In the genomic region with DNA sequence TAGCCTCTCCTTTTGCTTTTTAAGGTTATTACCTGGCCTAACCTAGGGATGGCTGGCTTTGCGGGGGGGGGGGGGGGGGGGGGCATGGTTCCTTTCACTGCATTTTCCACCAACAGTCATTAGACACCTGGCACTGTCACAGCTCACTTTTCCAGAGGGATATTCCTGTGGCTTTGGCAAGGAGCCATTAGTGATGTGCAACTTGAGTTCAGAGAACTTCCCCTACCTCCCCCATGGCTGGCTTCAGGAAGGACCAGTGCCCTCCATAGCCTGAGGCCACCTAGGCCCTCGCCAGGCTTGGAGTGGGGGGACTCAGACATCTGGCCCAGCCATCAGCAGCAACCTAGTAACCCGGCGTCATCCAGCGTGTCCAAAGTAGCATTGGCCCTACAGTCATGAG, we compare ENCODE assay signal across 16 cellular contexts.
DNase-seq lines count a peak whose midpoint lies in the region.
"Had no signal": no experiment of that assay in that cellular context is flagged by ENCODE, and none has a peak within 500 bp of the region (broad histone marks: within the 10 kb centered on the region; RNA-seq: fewer than 3 reads in every experiment).

No MANE protein-coding gene starts in this region.

- H3K9me3 Mint-ChIP-seq in activated CD4-positive, alpha-beta memory T cell treated with anti-CD3 and anti-CD28 coated beads, Interleukin-2, amount 10 ng/mL, durations not matched to agents 7 days and 5 days: peaks cover 21% of the 10 kb centered on the region

- POLR2A ChIA-PET in activated CD4-positive, alpha-beta memory T cell treated with anti-CD3 and anti-CD28 coated beads, Interleukin-2, amount 10 ng/mL, durations not matched to agents 7 days and 5 days (lab: Charles Lee): no interaction called here

- CTCF ChIA-PET in activated CD4-positive, alpha-beta memory T cell treated with anti-CD3 and anti-CD28 coated beads, Interleukin-2, amount 10 ng/mL, durations not matched to agents 7 days and 5 days (lab: Charles Lee): no interaction called here

- H3K36me3 Mint-ChIP-seq in activated CD4-positive, alpha-beta memory T cell treated with anti-CD3 and anti-CD28 coated beads, Interleukin-2, amount 10 ng/mL, durations not matched to agents 7 days and 5 days (ENCODE audit: low read depth): peaks cover 57% of the 10 kb centered on the region

- no peaks in the 10 kb centered on the region for H3K27me3 Mint-ChIP-seq in activated CD4-positive, alpha-beta memory T cell treated with anti-CD3 and anti-CD28 coated beads, Interleukin-2, amount 10 ng/mL, durations not matched to agents 7 days and 5 days
- H3K27me3 Mint-ChIP-seq: CD8-positive, alpha-beta memory T cell had no signal

- no peak overlapping the region for H3K4me3 Mint-ChIP-seq in activated CD4-positive, alpha-beta memory T cell treated with anti-CD3 and anti-CD28 coated beads, Interleukin-2, amount 10 ng/mL, durations not matched to agents 7 days and 5 days
- H3K4me3 Mint-ChIP-seq: CD8-positive, alpha-beta memory T cell; H9; T-helper 1 cell treated with Interleukin-12 subunit alpha and Interleukin-12 subunit beta and Interleukin-4 antibody, amounts not matched to agents 30 μg/mL and 1 μg/mL, for 36 hours had no signal

- H3K27ac Mint-ChIP-seq in activated CD4-positive, alpha-beta memory T cell treated with anti-CD3 and anti-CD28 coated beads, Interleukin-2, amount 10 ng/mL, durations not matched to agents 7 days and 5 days: no peak overlapping the region
- H3K27ac Mint-ChIP-seq: H9; T-helper 1 cell treated with Interleukin-12 subunit alpha and Interleukin-12 subunit beta and Interleukin-4 antibody, amounts not matched to agents 30 μg/mL and 1 μg/mL, for 36 hours had no signal

- peaks cover 26% of the 10 kb centered on the region for H3K4me1 Mint-ChIP-seq in activated CD4-positive, alpha-beta memory T cell treated with anti-CD3 and anti-CD28 coated beads, Interleukin-2, amount 10 ng/mL, durations not matched to agents 7 days and 5 days

- DNase-seq in A172 (ENCODE audit: low spot score): peak; percentile 19
- DNase-seq in DMS79 treated with DMSO at 0.1 percent for 48 hours (lab: John Stamatoyannopoulos, UW): peak; percentile 23
- peak; percentile 31 for DNase-seq in NCI-H2171 (lab: John Stamatoyannopoulos, UW)
- peak; percentile 12 for DNase-seq in SW480 (ENCODE audit: low spot score)
- no peak for DNase-seq in GF-D8 (lab: John Stamatoyannopoulos, UW)
- no peak for DNase-seq in hippocampal formation (lab: John Stamatoyannopoulos, UW)
- DNase-seq in activated CD4-positive, alpha-beta memory T cell treated with anti-CD3 and anti-CD28 coated beads, Interleukin-2, amount 10 ng/mL, durations not matched to agents 7 days and 5 days: no peak
- DNase-seq: CD8-positive, alpha-beta memory T cell; H9; Kasumi-1; MM.1S; NCI-H1092; NCI-H510A; NCI-H774; PC-3 had no signal

Comparison
In these comparisons a context has a peak if more than half of its experiments do, and no peak if none do; other contexts are left out.
1. DNase-seq: peak in A172 (single experiment), DMS79 treated with DMSO at 0.1 percent for 48 hours (single experiment), NCI-H2171 (single experiment) and SW480 (single experiment); none in GF-D8 (single experiment), hippocampal formation (0 of 2) and activated CD4-positive, alpha-beta memory T cell treated with anti-CD3 and anti-CD28 coated beads, Interleukin-2, amount 10 ng/mL, durations not matched to agents 7 days and 5 days (single experiment).